ENCODE assay signal across 18 cellular contexts in genomic region chr22:46094676-46095075, GRCh38. TPM values are rescaled to one million over a fixed set of nuclear protein-coding genes. Genes with fewer than 3 reads are reported as not detected.
A peak's percentile ranks its signal among the peaks of the same experiment; 100 is the strongest.
DNase-seq lines count a peak whose midpoint lies in the region; ATAC-seq and TF ChIP-seq lines count a peak whose summit lies in the region.
"Had no signal": no experiment of that assay in that cellular context is flagged by ENCODE, and none has a peak within 500 bp of the region (broad histone marks: within the 10 kb centered on the region; RNA-seq: fewer than 3 reads in every experiment).

No MANE protein-coding gene starts in this region.

- 71 to 86% (median 76%) methylated on average over 7 to 8 of the region's 8 CpGs for WGBS in ovary, 3 donors

- no peak for TF ChIP-seq POLR2A in ovary (IDR thresholded peaks at IDR 0.05)

- intact Hi-C loops in activated naive CD4-positive, alpha-beta T cell treated with anti-CD3 and anti-CD28 coated beads for 36 hours (cut with micrococcal nuclease): no loop called here
- intact Hi-C loops in ovary (cut with DNase I): no loop called here
- intact Hi-C loops in tibial artery (cut with DNase I; ENCODE audit: low total_unique reads): no loop called here
- intact Hi-C loops in activated T-helper 1 cell treated with anti-CD3 and anti-CD28 coated beads, Interleukin-12 subunit alpha, Interleukin-12 subunit beta, Interleukin-2, Interleukin-4 antibody, amounts not matched to agents 30 ng/mL and 10 ng/mL and 1 ng/mL, durations not matched to agents 14 hours and 24 hours and 36 hours (cut with micrococcal nuclease): no loop called here

- CTCF ChIA-PET in activated naive CD4-positive, alpha-beta T cell treated with anti-CD3 and anti-CD28 coated beads for 36 hours (lab: Charles Lee): no interaction called here

- no peaks in the 10 kb centered on the region for H3K4me1 Mint-ChIP-seq in activated naive CD4-positive, alpha-beta T cell treated with anti-CD3 and anti-CD28 coated beads for 36 hours (ENCODE audit: low read depth)
- peaks cover 31% of the 10 kb centered on the region for H3K4me1 Mint-ChIP-seq in chondrocyte (ENCODE audit: low read depth)
- H3K4me1 Mint-ChIP-seq in activated T-helper 1 cell treated with anti-CD3 and anti-CD28 coated beads, Interleukin-12 subunit alpha, Interleukin-12 subunit beta, Interleukin-2, Interleukin-4 antibody, amounts not matched to agents 30 ng/mL and 10 ng/mL and 1 ng/mL, durations not matched to agents 14 hours and 24 hours and 36 hours (ENCODE audit: low read depth): no peaks in the 10 kb centered on the region

- no peak for DNase-seq in activated naive CD4-positive, alpha-beta T cell treated with anti-CD3 and anti-CD28 coated beads, Interleukin-2, amount 50 U/mL, for 72 hours (ENCODE audit: low spot score in 2 of 2)
- DNase-seq in activated naive CD4-positive, alpha-beta T cell treated with anti-CD3 and anti-CD28 coated beads for 36 hours: no peak
- DNase-seq in chondrocyte (ENCODE audit: low spot score) (no peak), ovary (peak in 1 of 5 donors; percentile 31), tibial artery (no peak)
- DNase-seq in activated T-helper 1 cell treated with anti-CD3 and anti-CD28 coated beads, Interleukin-12 subunit alpha, Interleukin-12 subunit beta, Interleukin-2, Interleukin-4 antibody, amounts not matched to agents 30 ng/mL and 10 ng/mL and 1 ng/mL, durations not matched to agents 14 hours and 24 hours and 36 hours (ENCODE audit: low spot score): no peak
- DNase-seq in activated naive CD4-positive, alpha-beta T cell (lab: John Stamatoyannopoulos, UW): no peak
- DNase-seq: activated CD4-positive, alpha-beta memory T cell treated with anti-CD3 and anti-CD28 coated beads, Interleukin-2, amount 10 ng/mL, durations not matched to agents 7 days and 5 days; activated effector memory CD4-positive, alpha-beta T cell treated with anti-CD3 and anti-CD28 coated beads, Interleukin-2, amount 50 U/mL, for 16 hours; brain microvascular endothelial cell; CD8-positive, alpha-beta memory T cell; effector memory CD4-positive, alpha-beta T cell; foreskin melanocyte; NCI-H1436 treated with DMSO at 0.1 percent for 48 hours; NCI-H446 treated with DMSO at 0.1 percent for 48 hours; small intestine; stimulated activated naive CD4-positive, alpha-beta T cell treated with Interleukin-2 at 50 U/mL for 16 hours had no signal

- H3K27ac ChIP-seq in ovary (peak overlapping the region; percentile 73 to 94), tibial artery (peak overlapping the region; percentile 97 to 99)
- H3K27ac ChIP-seq: brain microvascular endothelial cell had no signal

- TF ChIP-seq CTCF in chondrocyte (IDR thresholded peaks at IDR 0.05): no peak
- no peak for TF ChIP-seq CTCF in ovary (IDR thresholded peaks at IDR 0.05)
- TF ChIP-seq CTCF in tibial artery (IDR thresholded peaks at IDR 0.05): no peak

- no peak overlapping the region for H3K4me3 Mint-ChIP-seq in activated naive CD4-positive, alpha-beta T cell treated with anti-CD3 and anti-CD28 coated beads for 36 hours
- no peak overlapping the region for H3K4me3 Mint-ChIP-seq in chondrocyte (ENCODE audit: unreplicated experiment)
- H3K4me3 Mint-ChIP-seq in activated T-helper 1 cell treated with anti-CD3 and anti-CD28 coated beads, Interleukin-12 subunit alpha, Interleukin-12 subunit beta, Interleukin-2, Interleukin-4 antibody, amounts not matched to agents 30 ng/mL and 10 ng/mL and 1 ng/mL, durations not matched to agents 14 hours and 24 hours and 36 hours: no peak overlapping the region
- H3K4me3 Mint-ChIP-seq: activated CD4-positive, alpha-beta memory T cell treated with anti-CD3 and anti-CD28 coated beads, Interleukin-2, amount 10 ng/mL, durations not matched to agents 7 days and 5 days; CD8-positive, alpha-beta memory T cell had no signal

- H3K9me3 ChIP-seq in ovary (no peaks in the 10 kb centered on the region), tibial artery (no peaks in the 10 kb centered on the region)

- H3K4me3 ChIP-seq in ovary (no peak overlapping the region), tibial artery (no peak overlapping the region)

- no peak for ATAC-seq in activated naive CD4-positive, alpha-beta T cell treated with anti-CD3 and anti-CD28 coated beads, Interleukin-2, amount 50 U/mL, for 72 hours
- ATAC-seq in HG03139 (IDR thresholded peaks at IDR 0.05; ENCODE audit: unreplicated experiment): no peak

- no peaks in the 10 kb centered on the region for H3K9me3 Mint-ChIP-seq in activated naive CD4-positive, alpha-beta T cell treated with anti-CD3 and anti-CD28 coated beads, Interleukin-2, amount 50 U/mL, for 72 hours
- no peaks in the 10 kb centered on the region for H3K9me3 Mint-ChIP-seq in activated naive CD4-positive, alpha-beta T cell treated with anti-CD3 and anti-CD28 coated beads for 36 hours
- H3K9me3 Mint-ChIP-seq in chondrocyte (ENCODE audit: low read depth): no peaks in the 10 kb centered on the region
- H3K9me3 Mint-ChIP-seq in activated T-helper 1 cell treated with anti-CD3 and anti-CD28 coated beads, Interleukin-12 subunit alpha, Interleukin-12 subunit beta, Interleukin-2, Interleukin-4 antibody, amounts not matched to agents 30 ng/mL and 10 ng/mL and 1 ng/mL, durations not matched to agents 14 hours and 24 hours and 36 hours: no peaks in the 10 kb centered on the region
- H3K9me3 Mint-ChIP-seq: activated CD4-positive, alpha-beta memory T cell treated with anti-CD3 and anti-CD28 coated beads, Interleukin-2, amount 10 ng/mL, durations not matched to agents 7 days and 5 days; CD8-positive, alpha-beta memory T cell had no signal

- H3K36me3 ChIP-seq in ovary (no peaks in the 10 kb centered on the region), tibial artery (peaks cover 22 to 60% (median 37%) of the 10 kb centered on the region in 3 donors)

- H3K36me3 Mint-ChIP-seq in activated naive CD4-positive, alpha-beta T cell treated with anti-CD3 and anti-CD28 coated beads, Interleukin-2, amount 50 U/mL, for 72 hours: no peaks in the 10 kb centered on the region
- H3K36me3 Mint-ChIP-seq in activated naive CD4-positive, alpha-beta T cell treated with anti-CD3 and anti-CD28 coated beads for 36 hours (ENCODE audit: low read depth): no peaks in the 10 kb centered on the region
- peaks cover 2% of the 10 kb centered on the region for H3K36me3 Mint-ChIP-seq in chondrocyte (ENCODE audit: low read depth)
- H3K36me3 Mint-ChIP-seq in activated T-helper 1 cell treated with anti-CD3 and anti-CD28 coated beads, Interleukin-12 subunit alpha, Interleukin-12 subunit beta, Interleukin-2, Interleukin-4 antibody, amounts not matched to agents 30 ng/mL and 10 ng/mL and 1 ng/mL, durations not matched to agents 14 hours and 24 hours and 36 hours (ENCODE audit: low read depth): no peaks in the 10 kb centered on the region

- no peak for TF ChIP-seq EP300 in ovary (IDR thresholded peaks at IDR 0.05)

- peaks cover 58% of the 10 kb centered on the region for H3K4me1 ChIP-seq in ovary (ENCODE audit: insufficient read depth)
- peaks cover 8 to 100% (median 87%) of the 10 kb centered on the region in 4 donors for H3K4me1 ChIP-seq in tibial artery

- H3K27ac Mint-ChIP-seq in activated naive CD4-positive, alpha-beta T cell treated with anti-CD3 and anti-CD28 coated beads, Interleukin-2, amount 50 U/mL, for 72 hours: peak overlapping the region; percentile 55 to 69
- no peak overlapping the region for H3K27ac Mint-ChIP-seq in activated naive CD4-positive, alpha-beta T cell treated with anti-CD3 and anti-CD28 coated beads for 36 hours
- peak overlapping the region; percentile 22 for H3K27ac Mint-ChIP-seq in chondrocyte (ENCODE audit: unreplicated experiment)
- no peak overlapping the region for H3K27ac Mint-ChIP-seq in activated T-helper 1 cell treated with anti-CD3 and anti-CD28 coated beads, Interleukin-12 subunit alpha, Interleukin-12 subunit beta, Interleukin-2, Interleukin-4 antibody, amounts not matched to agents 30 ng/mL and 10 ng/mL and 1 ng/mL, durations not matched to agents 14 hours and 24 hours and 36 hours
- H3K27ac Mint-ChIP-seq: activated CD4-positive, alpha-beta memory T cell treated with anti-CD3 and anti-CD28 coated beads, Interleukin-2, amount 10 ng/mL, durations not matched to agents 7 days and 5 days; CD8-positive, alpha-beta memory T cell had no signal

- H3K27me3 Mint-ChIP-seq in activated naive CD4-positive, alpha-beta T cell treated with anti-CD3 and anti-CD28 coated beads for 36 hours (ENCODE audit: low read depth): no peaks in the 10 kb centered on the region
- H3K27me3 Mint-ChIP-seq in chondrocyte (ENCODE audit: low read depth): no peaks in the 10 kb centered on the region
- no peaks in the 10 kb centered on the region for H3K27me3 Mint-ChIP-seq in activated T-helper 1 cell treated with anti-CD3 and anti-CD28 coated beads, Interleukin-12 subunit alpha, Interleukin-12 subunit beta, Interleukin-2, Interleukin-4 antibody, amounts not matched to agents 30 ng/mL and 10 ng/mL and 1 ng/mL, durations not matched to agents 14 hours and 24 hours and 36 hours (ENCODE audit: insufficient read depth)
- H3K27me3 Mint-ChIP-seq: activated CD4-positive, alpha-beta memory T cell treated with anti-CD3 and anti-CD28 coated beads, Interleukin-2, amount 10 ng/mL, durations not matched to agents 7 days and 5 days; CD8-positive, alpha-beta memory T cell had no signal

- H3K27me3 ChIP-seq in ovary: no peaks in the 10 kb centered on the region
- H3K27me3 ChIP-seq in tibial artery: no peaks in the 10 kb centered on the region
- H3K27me3 ChIP-seq: brain microvascular endothelial cell had no signal

RNA-seq across cellular contexts. Expression of gene PPARA, which starts 55.6 kb away (rescaled TPM):
- total RNA-seq in activated naive CD4-positive, alpha-beta T cell treated with anti-CD3 and anti-CD28 coated beads, Interleukin-2, amount 50 U/mL, for 72 hours: 10 to 100 TPM; 10.8 to 13.1 TPM
- 1 to 10 TPM; 4.9 to 6.5 TPM for total RNA-seq in activated naive CD4-positive, alpha-beta T cell treated with anti-CD3 and anti-CD28 coated beads for 36 hours
- total RNA-seq in chondrocyte (16.0 to 19.2 TPM (median 17.8 TPM) in 3 replicates), ovary (10 to 100 TPM in 6 of 7 donors, 1 to 10 TPM in 1; 9.7 to 41.0 (median 34.0) TPM)
- polyA plus RNA-seq in ovary: 10 to 100 TPM; 12.8 to 16.0 TPM
- total RNA-seq in activated T-helper 1 cell treated with anti-CD3 and anti-CD28 coated beads, Interleukin-12 subunit alpha, Interleukin-12 subunit beta, Interleukin-2, Interleukin-4 antibody, amounts not matched to agents 30 ng/mL and 10 ng/mL and 1 ng/mL, durations not matched to agents 14 hours and 24 hours and 36 hours: 11.6 and 14.3 TPM in 2 replicates

Comparison
In these comparisons a context has a peak if more than half of its experiments do, and no peak if none do; other contexts are left out.
1. H3K27ac Mint-ChIP-seq: peak in activated naive CD4-positive, alpha-beta T cell treated with anti-CD3 and anti-CD28 coated beads, Interleukin-2, amount 50 U/mL, for 72 hours (2 of 2) and chondrocyte (single experiment); none in activated naive CD4-positive, alpha-beta T cell treated with anti-CD3 and anti-CD28 coated beads for 36 hours (single experiment) and activated T-helper 1 cell treated with anti-CD3 and anti-CD28 coated beads, Interleukin-12 subunit alpha, Interleukin-12 subunit beta, Interleukin-2, Interleukin-4 antibody, amounts not matched to agents 30 ng/mL and 10 ng/mL and 1 ng/mL, durations not matched to agents 14 hours and 24 hours and 36 hours (single experiment).